17 cellular contexts compared by ENCODE assay signal in the genomic region with DNA sequence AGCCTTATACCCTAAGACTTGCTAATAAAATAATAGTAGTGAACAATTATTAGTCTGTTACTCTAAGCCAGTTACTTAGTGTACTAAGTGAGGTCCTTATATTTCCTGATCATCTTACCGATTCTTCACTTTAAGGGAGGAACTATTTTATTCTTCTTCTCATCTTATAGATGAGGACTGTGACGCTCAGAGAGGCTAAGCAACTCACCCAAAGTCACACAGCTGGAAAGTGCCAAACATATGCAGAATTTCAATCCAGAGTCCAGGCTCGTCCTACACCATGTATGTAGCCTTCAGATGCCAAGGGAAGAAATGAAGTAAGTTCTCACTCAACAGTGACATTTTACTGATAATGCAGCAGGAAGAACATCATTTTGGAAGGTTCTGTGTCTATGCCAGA. TPM values are rescaled to one million over a fixed set of nuclear protein-coding genes. Genes with fewer than 3 reads are reported as not detected.
DNase-seq lines count a peak whose midpoint lies in the region; ATAC-seq, FAIRE-seq and TF ChIP-seq lines count a peak whose summit lies in the region.
"Had no signal": no experiment of that assay in that cellular context is flagged by ENCODE, and none has a peak within 500 bp of the region (broad histone marks: within the 10 kb centered on the region; RNA-seq: fewer than 3 reads in every experiment).

No MANE protein-coding gene starts in this region.

- H3K9me3 Mint-ChIP-seq in MCF 10A (ENCODE audit: unreplicated experiment): no peaks in the 10 kb centered on the region
- H3K9me3 Mint-ChIP-seq in CD4-positive, alpha-beta memory T cell: peaks cover 0 to 2% (median 0%) of the 10 kb centered on the region in 8 donors
- H3K9me3 Mint-ChIP-seq: CD8-positive, alpha-beta memory T cell had no signal

- H3K9me2 ChIP-seq in PC-9 (ENCODE audit: insufficient read depth): no peaks in the 10 kb centered on the region

- H3K36me3 ChIP-seq in mammary epithelial cell (ENCODE audit: insufficient read depth, low read length) (no peaks in the 10 kb centered on the region), PC-9 (ENCODE audit: low read depth) (no peaks in the 10 kb centered on the region), K562 (ENCODE audit: control insufficient read depth, insufficient read depth, low read length) (no peaks in the 10 kb centered on the region)
- no peaks in the 10 kb centered on the region for H3K36me3 ChIP-seq in CD4-positive, alpha-beta memory T cell (ENCODE audit: insufficient read depth, low read length)

- no peaks in the 10 kb centered on the region for H3K9me3 ChIP-seq in mammary epithelial cell (replicated peaks; ENCODE audit: insufficient read depth, low read length)
- H3K9me3 ChIP-seq in PC-9 (ENCODE audit: insufficient read depth, low read depth): no peaks in the 10 kb centered on the region
- H3K9me3 ChIP-seq in K562 (replicated peaks; ENCODE audit: control insufficient read depth, insufficient read depth, low read depth, low read length): no peaks in the 10 kb centered on the region; the same call in 1 of the 2 replicates
- no peaks in the 10 kb centered on the region for H3K9me3 ChIP-seq in CD4-positive, alpha-beta memory T cell (ENCODE audit: control insufficient read depth in 1 of 2, low read length in 2 of 2)
- H3K9me3 ChIP-seq: Caco-2 had no signal

- H3K9ac ChIP-seq in mammary epithelial cell (ENCODE audit: insufficient read depth, low read length) (no peak overlapping the region), K562 (ENCODE audit: insufficient read depth in 1 of 2, low read depth in 2 of 2, low read length in 2 of 2) (no peak overlapping the region)

- H3K4me1 ChIP-seq in mammary epithelial cell (ENCODE audit: insufficient read depth, low read length) (peaks cover 50% of the 10 kb centered on the region), PC-9 (replicated peaks; ENCODE audit: insufficient read depth) (peaks cover 63% of the 10 kb centered on the region), K562 (replicated peaks in 1 of 2; ENCODE audit: control insufficient read depth in 2 of 2, insufficient read depth in 2 of 2, low read length in 2 of 2) (no peaks in the 10 kb centered on the region; a peak in 1 of 5 replicates)
- no peaks in the 10 kb centered on the region for H3K4me1 ChIP-seq in CD4-positive, alpha-beta memory T cell (ENCODE audit: insufficient read depth, low read length)

- H3K79me2 ChIP-seq in mammary epithelial cell (ENCODE audit: insufficient read depth, low read length) (no peaks in the 10 kb centered on the region), PC-9 (ENCODE audit: low read depth) (no peaks in the 10 kb centered on the region), K562 (ENCODE audit: control insufficient read depth, insufficient read depth, low read length) (no peaks in the 10 kb centered on the region)

- BruUV-seq in mammary epithelial cell (replicated peaks; lab: Mats Ljungman, UMichigan) (no TSS peak), MCF 10A (replicated peaks; lab: Mats Ljungman, UMichigan) (no TSS peak), PC-9 (replicated peaks; lab: Mats Ljungman, UMichigan) (no TSS peak), K562 (replicated peaks; lab: Mats Ljungman, UMichigan) (no TSS peak)

- dilution Hi-C loops in mammary epithelial cell (cut with HindIII; ENCODE audit: low sequenced_read_pairs): no loop called here

- TF ChIP-seq RAD21 in K562 (CRISPR knock-in tag; conservative IDR thresholded peaks at IDR 0.05 in 1 of 2, IDR thresholded peaks at IDR 0.05 in 1 of 2): no peak

- no peak for FAIRE-seq in K562 (lab: Jason Lieb, UNC)
- FAIRE-seq: GM12892, GM19239, HepG2 had no signal

- TF ChIP-seq CTCF in mammary epithelial cell (conservative IDR thresholded peaks at IDR 0.05 in 1 of 2, IDR thresholded peaks at IDR 0.05 in 1 of 2; ENCODE audit: extremely low read depth in 1 of 2, insufficient read depth in 1 of 2, low read depth in 1 of 2, low read length in 2 of 2): no peak
- no peak for TF ChIP-seq CTCF in MCF 10A (IDR thresholded peaks at IDR 0.05; ENCODE audit: unreplicated experiment)
- no peak for TF ChIP-seq CTCF in PC-9 (conservative IDR thresholded peaks at IDR 0.05)
- no peak for TF ChIP-seq CTCF in K562 (IDR thresholded peaks at IDR 0.05 in 2 of 3, conservative IDR thresholded peaks at IDR 0.05 in 1 of 3; ENCODE audit: insufficient read depth in 2 of 3, low read depth in 1 of 3, low read length in 3 of 3)
- no peak for TF ChIP-seq CTCF in dorsolateral prefrontal cortex (IDR thresholded peaks at IDR 0.05 in 54 of 56, conservative IDR thresholded peaks at IDR 0.05 in 2 of 56; ENCODE audit: low read depth in 1 of 56, partially characterized antibody in 56 of 56)

- H3F3A ChIP-seq in PC-9 (ENCODE audit: insufficient read depth, low read depth): peaks cover 47% of the 10 kb centered on the region

- DNase-seq in mammary epithelial cell (no peak), MCF 10A (ENCODE audit: unreplicated experiment) (no peak), PC-9 (no peak), K562 (ENCODE audit: extremely low read depth in 1 of 4, low spot score in 3 of 4) (no peak), cortex of kidney (lab: John Stamatoyannopoulos, UW) (no peak), dorsolateral prefrontal cortex (no peak)
- no peak for DNase-seq in CD4-positive, alpha-beta memory T cell
- DNase-seq: CD8-positive, alpha-beta memory T cell; DND-41; HCEC 1CT had no signal

- intact Hi-C loops in mammary epithelial cell (cut with micrococcal nuclease) (loop anchor here (5.0 kb wide), 1 partner anchor 36 kb away; no protein-coding TSS in a partner anchor), MCF 10A (cut with micrococcal nuclease) (no loop called here), PC-9 (cut with micrococcal nuclease; ENCODE audit: unreplicated experiment) (no loop called here), K562 (cut with micrococcal nuclease) (no loop called here), dorsolateral prefrontal cortex (cut with DNase I) (loop anchor here in 1 of 2 donors (5.0 kb wide), 1 partner anchor 81 kb away; no protein-coding TSS in a partner anchor)
- intact Hi-C loops in CD4-positive, alpha-beta memory T cell (cut with micrococcal nuclease): no loop called here

- no peak overlapping the region for H3K27ac Mint-ChIP-seq in MCF 10A (ENCODE audit: low read depth, unreplicated experiment)
- H3K27ac Mint-ChIP-seq in CD4-positive, alpha-beta memory T cell: no peak overlapping the region
- H3K27ac Mint-ChIP-seq: CD14-positive monocyte; CD8-positive, alpha-beta memory T cell had no signal

- no peaks in the 10 kb centered on the region for H3K36me3 Mint-ChIP-seq in MCF 10A (ENCODE audit: insufficient read depth, unreplicated experiment)
- no peaks in the 10 kb centered on the region for H3K36me3 Mint-ChIP-seq in CD4-positive, alpha-beta memory T cell
- H3K36me3 Mint-ChIP-seq: CD14-positive monocyte; CD8-positive, alpha-beta memory T cell had no signal

- H3K9me1 ChIP-seq in K562 (ENCODE audit: control insufficient read depth, insufficient read depth, low read length): no peaks in the 10 kb centered on the region

- H3K27me3 ChIP-seq in mammary epithelial cell (ENCODE audit: insufficient read depth, low read length) (no peaks in the 10 kb centered on the region), PC-9 (ENCODE audit: insufficient read depth, low read depth) (no peaks in the 10 kb centered on the region), K562 (ENCODE audit: control insufficient read depth in 2 of 2, insufficient read depth in 2 of 2, low read length in 2 of 2) (peaks cover 2 to 39% of the 10 kb centered on the region in 2 experiments; a peak in 3 of 5 replicates), dorsolateral prefrontal cortex (no peaks in the 10 kb centered on the region)
- H3K27me3 ChIP-seq in CD4-positive, alpha-beta memory T cell (ENCODE audit: insufficient read depth, low read length): no peaks in the 10 kb centered on the region

- H3K4me2 ChIP-seq in mammary epithelial cell (ENCODE audit: insufficient read depth, low read depth, low read length) (peak overlapping the region; percentile 66), PC-9 (peak overlapping the region; percentile 79), K562 (ENCODE audit: insufficient read depth, low read length) (no peak overlapping the region)

- no peaks in the 10 kb centered on the region for H3K27me3 Mint-ChIP-seq in MCF 10A (ENCODE audit: insufficient read depth, unreplicated experiment)
- H3K27me3 Mint-ChIP-seq in CD4-positive, alpha-beta memory T cell: peaks cover 7 to 8% of the 10 kb centered on the region in 2 donors

- WGBS in mammary epithelial cell (ENCODE audit: low coverage, missing lambda C conversion rate): 97% methylated on average over 3 of the region's 3 CpGs
- WGBS in K562 (ENCODE audit: insufficient coverage, low coverage, missing lambda C conversion rate): 0% methylated on average over 3 of the region's 3 CpGs

- H3K4me3 ChIP-seq in mammary epithelial cell (replicated peaks in 1 of 3; ENCODE audit: insufficient read depth in 1 of 3, low read depth in 2 of 3, low read length in 3 of 3) (no peak overlapping the region), PC-9 (no peak overlapping the region), K562 (no peak overlapping the region), dorsolateral prefrontal cortex (no peak overlapping the region)
- no peak overlapping the region for H3K4me3 ChIP-seq in CD4-positive, alpha-beta memory T cell (ENCODE audit: low read length in 2 of 2)

- H2AFZ ChIP-seq in mammary epithelial cell (ENCODE audit: low read depth, low read length) (no peak overlapping the region), PC-9 (no peak overlapping the region), K562 (ENCODE audit: low read depth, low read length) (no peak overlapping the region)

- no peak for TF ChIP-seq EP300 in K562 (IDR thresholded peaks at IDR 0.05; ENCODE audit: low read length)

- H3K27ac ChIP-seq in mammary epithelial cell (ENCODE audit: insufficient read depth, low read depth, low read length): no peak overlapping the region
- H3K27ac ChIP-seq in PC-9: peak overlapping the region; percentile 94
- no peak overlapping the region for H3K27ac ChIP-seq in K562 (ENCODE audit: extremely low read depth, low read depth, low read length)
- no peak overlapping the region for H3K27ac ChIP-seq in CD4-positive, alpha-beta memory T cell (ENCODE audit: low read depth, low read length)
- H3K27ac ChIP-seq in dorsolateral prefrontal cortex: no peak overlapping the region
- H3K27ac ChIP-seq: 22Rv1 had no signal

- CTCF ChIA-PET in mammary epithelial cell (lab: Charles Lee; ENCODE audit: low non-redundant PET) (no interaction called here), MCF 10A (lab: Yijun Ruan, JAX) (interaction anchor here (0.6 to 3.1 kb wide), 10 partner anchors 12 to 605 kb away, joined by 3 to 14 read pairs (median 3); partner anchors contain the start of gene PCDHGA2), PC-9 (lab: Charles Lee) (interaction anchor here (0.6 kb wide), 1 partner anchor 123 kb away, joined by 5 read pairs; no protein-coding TSS in a partner anchor), K562 (lab: Yijun Ruan, JAX; ENCODE audit: low intra/inter-chr PET ratio) (no interaction called here)
- CTCF ChIA-PET in CD4-positive, alpha-beta memory T cell (lab: Charles Lee; ENCODE audit: partially characterized antibody): interaction anchor here (1.0 to 4.0 kb wide), 3 partner anchors 14 to 244 kb away, joined by 3 to 18 read pairs (median 3); no protein-coding TSS in a partner anchor

- POLR2A ChIA-PET in MCF 10A (lab: Yijun Ruan, JAX): interaction anchor here (0.7 to 1.3 kb wide), 7 partner anchors 15 to 252 kb away, joined by 3 to 5 read pairs (median 3); partner anchors contain the start of gene RNF14
- POLR2A ChIA-PET in PC-9 (lab: Charles Lee; ENCODE audit: unreplicated experiment): no interaction called here
- POLR2A ChIA-PET in K562 (lab: Yijun Ruan, JAX): interaction anchor here (0.6 to 1.3 kb wide), 4 partner anchors 14 to 397 kb away, joined by 3 to 4 read pairs (median 4); no protein-coding TSS in a partner anchor
- POLR2A ChIA-PET in CD4-positive, alpha-beta memory T cell (lab: Charles Lee; ENCODE audit: partially characterized antibody): no interaction called here

- in situ Hi-C loops in mammary epithelial cell (cut with MboI; ENCODE audit: low sequenced_read_pairs in 2 of 2): no loop called here
- in situ Hi-C loops in K562 (cut with MboI): no loop called here

- ATAC-seq in K562 (no peak), HG03280 (IDR thresholded peaks at IDR 0.05; ENCODE audit: unreplicated experiment) (no peak)
- ATAC-seq: HepG2 had no signal

- H4K20me1 ChIP-seq in mammary epithelial cell (ENCODE audit: insufficient read depth, low read length): no peaks in the 10 kb centered on the region
- H4K20me1 ChIP-seq in PC-9 (ENCODE audit: insufficient read depth): no peaks in the 10 kb centered on the region
- no peaks in the 10 kb centered on the region; the same call in 1 of the 2 replicates for H4K20me1 ChIP-seq in K562 (replicated peaks; ENCODE audit: control insufficient read depth, insufficient read depth, low read length)

- no peak overlapping the region for H3K4me3 Mint-ChIP-seq in MCF 10A (ENCODE audit: unreplicated experiment)
- H3K4me3 Mint-ChIP-seq in CD4-positive, alpha-beta memory T cell: no peak overlapping the region
- H3K4me3 Mint-ChIP-seq: CD14-positive monocyte; CD8-positive, alpha-beta memory T cell had no signal

- peaks cover 37% of the 10 kb centered on the region for H3K4me1 Mint-ChIP-seq in MCF 10A (ENCODE audit: insufficient read depth, unreplicated experiment)
- no peaks in the 10 kb centered on the region for H3K4me1 Mint-ChIP-seq in CD4-positive, alpha-beta memory T cell
- H3K4me1 Mint-ChIP-seq: CD14-positive monocyte; CD8-positive, alpha-beta memory T cell had no signal

- TF ChIP-seq POLR2A in K562 (conservative IDR thresholded peaks at IDR 0.05): no peak

RNA-seq across cellular contexts. Expression of gene ARAP3, which starts 34.4 kb away (rescaled TPM):
- total RNA-seq in mammary epithelial cell: 10 to 100 TPM in 1 of 2 donors, 1 to 10 TPM in 1; 6.0 to 10.0 TPM
- 6.0 TPM for polyA plus RNA-seq in mammary epithelial cell
- polyA minus RNA-seq in mammary epithelial cell: 18.6 TPM
- 19.8 and 22.8 TPM in 2 replicates for total RNA-seq in MCF 10A (2022)
- total RNA-seq in PC-9 (2021): 25.8 and 28.0 TPM in 2 replicates
- total RNA-seq in K562 (2011; cell fraction: chromatin; rRNA removed; ENCODE audit: low replicate concordance): 9.6 and 29.6 TPM in 2 replicates
- 10.7 and 13.7 TPM in 2 replicates for total RNA-seq in K562 (2011; cell fraction: nucleolus; rRNA removed)
- 8.9 and 9.9 TPM in 2 replicates for total RNA-seq in K562 (2011; cell fraction: nucleoplasm; rRNA removed)
- total RNA-seq in K562 (2014; rRNA removed): 6.4 and 8.6 TPM in 2 replicates
- 5.1 and 5.2 TPM in 2 replicates for total RNA-seq in K562 (2014; rRNA removed; fragmentation: Illumina TruSeq; extraction: Trizol)
- total RNA-seq in K562 (2015; rRNA removed; fragmentation: Illumina TruSeq; extraction: Trizol): 7.1 and 7.5 TPM in 2 replicates
- total RNA-seq in K562 (2021): 23.3 and 25.7 TPM in 2 replicates
- polyA plus RNA-seq in K562 (2011; rRNA removed): 6.1 and 7.0 TPM in 2 replicates
- polyA plus RNA-seq in K562 (2011; cell fraction: cytosol; rRNA removed): 5.5 and 7.0 TPM in 2 replicates
- polyA plus RNA-seq in K562 (2011; cell fraction: nucleus; rRNA removed): 37.6 and 59.0 TPM in 2 replicates
- 13.9 and 21.4 TPM in 2 replicates for polyA plus RNA-seq in K562 (2012)
- polyA plus RNA-seq in K562 (2014; fragmentation: Illumina TruSeq; extraction: Trizol): 16.6 and 16.8 TPM in 2 replicates
- polyA plus RNA-seq in K562 (2014; fragmentation: Nextera tagmentation; extraction: Ambion mirVana): 1 to 10 TPM in 1 of 2 experiments, under 1 TPM in 1; 0.83 to 1.4 TPM
- 14.8 and 16.7 TPM in 2 replicates for polyA plus RNA-seq in K562 (2014; rRNA removed)
- polyA minus RNA-seq in K562 (2011; rRNA and poly(A)+ RNA removed): 4.6 and 5.1 TPM in 2 replicates
- 7.0 and 8.1 TPM in 2 replicates for polyA minus RNA-seq in K562 (2011; cell fraction: cytosol; rRNA and poly(A)+ RNA removed)
- polyA minus RNA-seq in K562 (2011; cell fraction: nucleus; rRNA and poly(A)+ RNA removed): 9.8 and 11.7 TPM in 2 replicates
- 10 to 100 TPM; 14.7 to 16.4 TPM for total RNA-seq in CD4-positive, alpha-beta memory T cell
- under 1 TPM in 1 of 2 donors, not detected in 1; 0.73 TPM for polyA plus RNA-seq in CD4-positive, alpha-beta memory T cell
- 10 to 100 TPM in 66 of 120 experiments, 1 to 10 TPM in 54; 3.8 to 24.9 (median 10.5) TPM for total RNA-seq in dorsolateral prefrontal cortex
- total RNA-seq: HepG2 had no signal

Comparison
In these comparisons a context has a peak if more than half of its experiments do, and no peak if none do; other contexts are left out.
1. CTCF ChIA-PET loops: an anchor here in MCF 10A (0.6 to 3.1 kb wide), PC-9 (0.6 kb wide) and CD4-positive, alpha-beta memory T cell (1.0 to 4.0 kb wide); none called in mammary epithelial cell and K562.
2. POLR2A ChIA-PET loops: an anchor here in MCF 10A (0.7 to 1.3 kb wide) and K562 (0.6 to 1.3 kb wide); none called in PC-9 and CD4-positive, alpha-beta memory T cell.